8 cellular contexts compared by ENCODE assay signal in genomic region chr4:76752911-76753494, GRCh38.
DNase-seq lines count a peak whose midpoint lies in the region; ATAC-seq and TF ChIP-seq lines count a peak whose summit lies in the region.

No MANE protein-coding gene starts in this region.

- 52% methylated on average over 2 of the region's 2 CpGs for WGBS in mammary epithelial cell (ENCODE audit: low coverage, missing lambda C conversion rate)

- CTCF ChIA-PET in mammary epithelial cell (lab: Charles Lee; ENCODE audit: low non-redundant PET) = interaction anchor here (0.6 kb wide), 1 partner anchor 108 kb away, joined by 5 read pairs; no protein-coding TSS in a partner anchor

- H3K27ac Mint-ChIP-seq in HFFc6 = peak overlapping the region; percentile 93

- peaks cover 23% of the 10 kb centered on the region for H3K36me3 ChIP-seq in mammary epithelial cell (ENCODE audit: insufficient read depth, low read length)

- DNase-seq in ACHN = peak; percentile 80
- peak; percentile 97 for DNase-seq in HFFc6
- peak; percentile 94 for DNase-seq in mammary epithelial cell
- DNase-seq in left colon = no peak
- no peak for DNase-seq in left lobe of liver (ENCODE audit: low spot score)
- no peak for DNase-seq in stimulated activated CD4-positive, alpha-beta T cell treated with anti-CD3 and anti-CD28 coated beads, Interleukin-4, amount 100 ng/mL, for 24 hours

- in situ Hi-C loops in ACHN (cut with HindIII; ENCODE audit: low pct_ligation_motif_present, low pct_unique_long_range_greater_than_20kb, low sequenced_read_pairs) = no loop called here
- in situ Hi-C loops in mammary epithelial cell (cut with MboI; ENCODE audit: low sequenced_read_pairs in 2 of 2) = loop anchor here (5.0 to 25.0 kb wide), 3 partner anchors 241 to 459 kb away; partner anchors contain the start of gene SHROOM3 (in 1 of the 2)

- peaks cover 8% of the 10 kb centered on the region for H3K27me3 Mint-ChIP-seq in HFFc6 (ENCODE audit: insufficient read depth)

- H3K79me2 ChIP-seq in mammary epithelial cell (ENCODE audit: insufficient read depth, low read length) = peaks cover 35% of the 10 kb centered on the region

- ATAC-seq in left colon (peak; percentile 18), left lobe of liver (no peak), GM18861 (IDR thresholded peaks at IDR 0.05; ENCODE audit: unreplicated experiment) (no peak), HG03196 (IDR thresholded peaks at IDR 0.05; ENCODE audit: unreplicated experiment) (no peak)

- peak overlapping the region; percentile 80 for H3K4me3 Mint-ChIP-seq in HFFc6

- peak overlapping the region; percentile 62 for H3K4me2 ChIP-seq in mammary epithelial cell (ENCODE audit: insufficient read depth, low read depth, low read length)

- H3K36me3 Mint-ChIP-seq in HFFc6 (ENCODE audit: low read depth) = peaks cover 75% of the 10 kb centered on the region

- H3K27ac ChIP-seq in mammary epithelial cell (ENCODE audit: insufficient read depth, low read depth, low read length) = peak overlapping the region; percentile 75

- H3K9me3 ChIP-seq in mammary epithelial cell (replicated peaks; ENCODE audit: insufficient read depth, low read length) = no peaks in the 10 kb centered on the region

- no peak overlapping the region for H3K4me3 ChIP-seq in mammary epithelial cell (replicated peaks in 1 of 3; ENCODE audit: insufficient read depth in 1 of 3, low read depth in 2 of 3, low read length in 3 of 3)

- peak overlapping the region; percentile 18 for H2AFZ ChIP-seq in mammary epithelial cell (ENCODE audit: low read depth, low read length)

- peaks cover 100% of the 10 kb centered on the region for H3K4me1 Mint-ChIP-seq in HFFc6 (ENCODE audit: low read depth)

- TF ChIP-seq CTCF in HFFc6 (IDR thresholded peaks at IDR 0.05) = no peak
- no peak for TF ChIP-seq CTCF in mammary epithelial cell (conservative IDR thresholded peaks at IDR 0.05 in 1 of 2, IDR thresholded peaks at IDR 0.05 in 1 of 2; ENCODE audit: extremely low read depth in 1 of 2, insufficient read depth in 1 of 2, low read depth in 1 of 2, low read length in 2 of 2)

- BruUV-seq in mammary epithelial cell (replicated peaks; lab: Mats Ljungman, UMichigan) = no TSS peak

- dilution Hi-C loops in mammary epithelial cell (cut with HindIII; ENCODE audit: low sequenced_read_pairs) = no loop called here

- peaks cover 5% of the 10 kb centered on the region for H3K9me3 Mint-ChIP-seq in HFFc6

- H3K4me1 ChIP-seq in mammary epithelial cell (ENCODE audit: insufficient read depth, low read length) = peaks cover 30% of the 10 kb centered on the region

- intact Hi-C loops in mammary epithelial cell (cut with micrococcal nuclease) (loop anchor here (1.0 to 10.0 kb wide), 4 partner anchors 167 to 321 kb away; partner anchors contain the start of gene SEPTIN11), left colon (cut with DNase I, micrococcal nuclease) (loop anchor here in 1 of 2 donors (10.0 kb wide), 1 partner anchor 318 kb away; the partner anchor contains the start of gene SHROOM3)

- no peaks in the 10 kb centered on the region for H4K20me1 ChIP-seq in mammary epithelial cell (ENCODE audit: insufficient read depth, low read length)

- H3K9ac ChIP-seq in mammary epithelial cell (ENCODE audit: insufficient read depth, low read length) = peak overlapping the region; percentile 66

- no peaks in the 10 kb centered on the region for H3K27me3 ChIP-seq in mammary epithelial cell (ENCODE audit: insufficient read depth, low read length)

Comparison
In these comparisons a context has a peak if more than half of its experiments do, and no peak if none do; other contexts are left out.
1. DNase-seq: peak in ACHN (single experiment), HFFc6 (single experiment) and mammary epithelial cell (single experiment); none in left colon (0 of 2), left lobe of liver (single experiment) and stimulated activated CD4-positive, alpha-beta T cell treated with anti-CD3 and anti-CD28 coated beads, Interleukin-4, amount 100 ng/mL, for 24 hours (single experiment).